ENCODE assay signal across 8 cellular contexts in genomic region chr1:207797229-207797973, GRCh38. TPM values are rescaled to one million over a fixed set of nuclear protein-coding genes. Genes with fewer than 3 reads are reported as not detected.
DNase-seq lines count a peak whose midpoint lies in the region; ATAC-seq and TF ChIP-seq lines count a peak whose summit lies in the region.

No MANE protein-coding gene starts in this region.

- ATAC-seq in GM18520 (IDR thresholded peaks at IDR 0.05; ENCODE audit: unreplicated experiment) (peak; percentile 49), HG03342 (IDR thresholded peaks at IDR 0.05; ENCODE audit: unreplicated experiment) (peak; percentile 75), lower lobe of right lung (peak; percentile 87 to 89)

- H3K36me3 ChIP-seq in A673 (ENCODE audit: insufficient read depth, low read length, poor library complexity, severe bottlenecking) (peaks cover 6% of the 10 kb centered on the region), lower lobe of right lung (peaks cover 61% of the 10 kb centered on the region)

- DNase-seq in A673 (ENCODE audit: low spot score), result peak; percentile 75
- peak; percentile 24 for DNase-seq in NCI-H526 treated with DMSO at 0.1 percent for 48 hours (lab: John Stamatoyannopoulos, UW)
- peak; percentile 54 to 69 for DNase-seq in activated CD4-positive, alpha-beta T cell treated with anti-CD3 and anti-CD28 coated beads, Interleukin-2, amount 50 U/mL, for 24 hours (ENCODE audit: low read depth in 1 of 2, low spot score in 1 of 2)
- DNase-seq in dorsolateral prefrontal cortex, result peak; percentile 77 to 95 (median 83)
- DNase-seq in lower lobe of right lung, result peak; percentile 82
- DNase-seq in stimulated activated CD8-positive, alpha-beta memory T cell treated with anti-CD3 and anti-CD28 coated beads, Interleukin-12 subunit alpha, Interleukin-12 subunit beta, amount 100 ng/mL, for 4 hours (ENCODE audit: low read depth), result peak; percentile 53

- peak; percentile 88 for TF ChIP-seq CTCF in A673 (conservative IDR thresholded peaks at IDR 0.05; ENCODE audit: low read depth, low read length)
- TF ChIP-seq CTCF in dorsolateral prefrontal cortex (IDR thresholded peaks at IDR 0.05 in 54 of 56, conservative IDR thresholded peaks at IDR 0.05 in 2 of 56; ENCODE audit: low read depth in 1 of 56, partially characterized antibody in 56 of 56), result peak; percentile 48 to 90 (median 82)
- TF ChIP-seq CTCF in lower lobe of right lung (IDR thresholded peaks at IDR 0.05), result peak; percentile 86

- CTCF ChIA-PET in A673 (lab: Charles Lee), result interaction anchor here (0.6 to 1.0 kb wide), 10 partner anchors 9 to 1527 kb away, joined by 3 to 7 read pairs (median 4); no protein-coding TSS in a partner anchor

- POLR2A ChIA-PET in A673 (lab: Charles Lee; ENCODE audit: low non-redundant PET), result no interaction called here

- H3K4me1 ChIP-seq in A673 (ENCODE audit: insufficient read depth, low read length, poor library complexity, severe bottlenecking) (no peaks in the 10 kb centered on the region), lower lobe of right lung (peaks cover 31% of the 10 kb centered on the region)

- H3K27me3 ChIP-seq in A673 (replicated peaks; ENCODE audit: insufficient read depth, low read depth, low read length, poor library complexity) (no peaks in the 10 kb centered on the region), dorsolateral prefrontal cortex (no peaks in the 10 kb centered on the region), lower lobe of right lung (ENCODE audit: low read depth) (no peaks in the 10 kb centered on the region)

- H3K4me3 ChIP-seq in A673 (ENCODE audit: low read depth, low read length, poor library complexity, severe bottlenecking), result no peak overlapping the region
- H3K4me3 ChIP-seq in dorsolateral prefrontal cortex, result no peak overlapping the region
- H3K4me3 ChIP-seq in lower lobe of right lung, result no peak overlapping the region

- H3K9me3 ChIP-seq in A673 (ENCODE audit: low read depth, low read length, poor library complexity, severe bottlenecking) (no peaks in the 10 kb centered on the region), lower lobe of right lung (no peaks in the 10 kb centered on the region)

- intact Hi-C loops in A673 (cut with micrococcal nuclease; ENCODE audit: unreplicated experiment) (no loop called here), dorsolateral prefrontal cortex (cut with DNase I) (no loop called here), lower lobe of right lung (cut with DNase I) (no loop called here)

- H3K27ac ChIP-seq in A673 (ENCODE audit: low read depth, low read length, poor library complexity, severe bottlenecking) (no peak overlapping the region), dorsolateral prefrontal cortex (peak overlapping the region in 23 of 59 donors; percentile 2 to 75 (median 42)), lower lobe of right lung (no peak overlapping the region)

- no TSS peak for BruUV-seq in A673 (replicated peaks; lab: Mats Ljungman, UMichigan)

RNA-seq across cellular contexts. Expression of gene CD46, which starts 45.5 kb away (rescaled TPM):
- total RNA-seq in A673 (2021), result 91.4 and 94.8 TPM in 2 replicates
- 100 to 1,000 TPM in 54 of 120 experiments, 10 to 100 TPM in 66; 55.7 to 149 (median 97.5) TPM for total RNA-seq in dorsolateral prefrontal cortex
- total RNA-seq in lower lobe of right lung, result 302 TPM

Comparison
In these comparisons a context has a peak if more than half of its experiments do, and no peak if none do; other contexts are left out.
1. DNase-seq: peak in every context shown above with its lines; median percentile 83 in dorsolateral prefrontal cortex; 82 in lower lobe of right lung; 75 in A673; 62 in activated CD4-positive, alpha-beta T cell treated with anti-CD3 and anti-CD28 coated beads, Interleukin-2, amount 50 U/mL, for 24 hours; 53 in stimulated activated CD8-positive, alpha-beta memory T cell treated with anti-CD3 and anti-CD28 coated beads, Interleukin-12 subunit alpha, Interleukin-12 subunit beta, amount 100 ng/mL, for 4 hours; 24 in NCI-H526 treated with DMSO at 0.1 percent for 48 hours.